Comparison of ENCODE assay signal across 19 cellular contexts in the genomic region with DNA sequence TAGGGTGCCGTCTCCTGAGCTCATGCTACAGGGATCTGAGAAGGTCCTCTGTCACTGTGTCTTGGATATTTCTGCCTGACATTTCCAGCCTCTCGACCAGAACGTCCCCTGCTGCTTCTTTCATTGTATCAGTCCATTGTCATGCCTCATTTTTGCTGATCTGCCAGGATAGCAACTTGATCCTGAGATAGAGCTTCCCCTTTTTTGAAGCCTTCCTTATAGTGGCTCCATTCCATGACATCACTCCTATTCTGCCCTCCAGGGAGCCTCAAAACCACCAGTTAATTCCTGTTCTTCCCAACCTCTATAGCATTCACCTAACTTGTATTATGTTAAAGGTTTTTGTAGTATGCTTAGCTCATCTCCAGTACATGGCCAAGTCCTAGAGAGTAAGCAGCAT.
"Had no signal": no experiment of that assay in that cellular context is flagged by ENCODE, and none has a peak within 500 bp of the region (broad histone marks: within the 10 kb centered on the region; RNA-seq: fewer than 3 reads in every experiment).

No MANE protein-coding gene starts in this region.

- H3K27ac Mint-ChIP-seq: activated naive CD4-positive, alpha-beta T cell treated with anti-CD3 and anti-CD28 coated beads, Interleukin-2, amount 50 U/mL, for 24 hours; activated T-cell treated with anti-CD3 and anti-CD28 coated beads, Interleukin-2, amount 50 U/mL, for 72 hours; immature natural killer cell; stimulated activated naive B cell treated with anti-CD40 and anti-IgM and Interleukin-4, amounts not matched to agents 10 μg/mL and 1 μg/mL and 100 μg/mL, for 72 hours had no signal

- H3K4me1 ChIP-seq: breast epithelium had no signal

- H3K4me3 Mint-ChIP-seq: activated naive CD4-positive, alpha-beta T cell treated with anti-CD3 and anti-CD28 coated beads, Interleukin-2, amount 50 U/mL, for 24 hours; activated T-cell treated with anti-CD3 and anti-CD28 coated beads, Interleukin-2, amount 50 U/mL, for 72 hours; immature natural killer cell; neural crest cell; stimulated activated naive B cell treated with anti-CD40 and anti-IgM and Interleukin-4, amounts not matched to agents 10 μg/mL and 1 μg/mL and 100 μg/mL, for 72 hours had no signal

- H3K4me1 Mint-ChIP-seq: immature natural killer cell had no signal

- FAIRE-seq: astrocyte had no signal

- H3K27me3 Mint-ChIP-seq: activated naive CD4-positive, alpha-beta T cell treated with anti-CD3 and anti-CD28 coated beads, Interleukin-2, amount 50 U/mL, for 24 hours; stimulated activated naive B cell treated with anti-CD40 and anti-IgM and Interleukin-4, amounts not matched to agents 10 μg/mL and 1 μg/mL and 100 μg/mL, for 72 hours had no signal

- DNase-seq: activated CD4-positive, alpha-beta T cell treated with anti-CD3 and anti-CD28 coated beads for 1 hour; activated CD4-positive, alpha-beta T cell treated with anti-CD3 and anti-CD28 coated beads, Interleukin-2, amount 50 U/mL, for 4 hours; activated effector memory CD4-positive, alpha-beta T cell treated with anti-CD3 and anti-CD28 coated beads, Interleukin-2, amount 50 U/mL, for 16 hours; activated T-cell treated with anti-CD3 and anti-CD28 coated beads, Interleukin-2, amount 50 U/mL, for 72 hours; erythroblast; foreskin melanocyte; immature natural killer cell; kidney glomerular epithelial cell; left ventricle myocardium inferior; stimulated activated naive B cell treated with anti-CD40 and anti-IgM and Interleukin-4, amounts not matched to agents 10 μg/mL and 1 μg/mL and 100 μg/mL, for 72 hours; T1000; upper lobe of left lung had no signal

- H3K36me3 Mint-ChIP-seq: activated naive CD4-positive, alpha-beta T cell treated with anti-CD3 and anti-CD28 coated beads, Interleukin-2, amount 50 U/mL, for 24 hours; immature natural killer cell; stimulated activated naive B cell treated with anti-CD40 and anti-IgM and Interleukin-4, amounts not matched to agents 10 μg/mL and 1 μg/mL and 100 μg/mL, for 72 hours had no signal

- H3K27ac ChIP-seq: breast epithelium, coronary artery, left ventricle myocardium inferior, thoracic aorta, upper lobe of left lung, VCaP had no signal

- H3K27me3 ChIP-seq: breast epithelium, upper lobe of left lung had no signal

- ATAC-seq: activated T-cell treated with anti-CD3 and anti-CD28 coated beads, Interleukin-2, amount 50 U/mL, for 72 hours; stimulated activated naive B cell treated with anti-CD40 and anti-IgM and Interleukin-4, amounts not matched to agents 10 μg/mL and 1 μg/mL and 100 μg/mL, for 72 hours had no signal

- H3K4me3 ChIP-seq: breast epithelium, coronary artery, left ventricle myocardium inferior, thoracic aorta, upper lobe of left lung had no signal

- H3K9me3 Mint-ChIP-seq: activated naive CD4-positive, alpha-beta T cell treated with anti-CD3 and anti-CD28 coated beads, Interleukin-2, amount 50 U/mL, for 24 hours; activated T-cell treated with anti-CD3 and anti-CD28 coated beads, Interleukin-2, amount 50 U/mL, for 72 hours; neural crest cell; stimulated activated naive B cell treated with anti-CD40 and anti-IgM and Interleukin-4, amounts not matched to agents 10 μg/mL and 1 μg/mL and 100 μg/mL, for 72 hours had no signal

- H3K36me3 ChIP-seq: breast epithelium, left ventricle myocardium inferior, thoracic aorta, upper lobe of left lung had no signal

- H3K9me3 ChIP-seq: breast epithelium, left ventricle myocardium inferior, thoracic aorta, upper lobe of left lung had no signal
